Comparison of ENCODE assay signal across 8 cellular contexts in the genomic region with DNA sequence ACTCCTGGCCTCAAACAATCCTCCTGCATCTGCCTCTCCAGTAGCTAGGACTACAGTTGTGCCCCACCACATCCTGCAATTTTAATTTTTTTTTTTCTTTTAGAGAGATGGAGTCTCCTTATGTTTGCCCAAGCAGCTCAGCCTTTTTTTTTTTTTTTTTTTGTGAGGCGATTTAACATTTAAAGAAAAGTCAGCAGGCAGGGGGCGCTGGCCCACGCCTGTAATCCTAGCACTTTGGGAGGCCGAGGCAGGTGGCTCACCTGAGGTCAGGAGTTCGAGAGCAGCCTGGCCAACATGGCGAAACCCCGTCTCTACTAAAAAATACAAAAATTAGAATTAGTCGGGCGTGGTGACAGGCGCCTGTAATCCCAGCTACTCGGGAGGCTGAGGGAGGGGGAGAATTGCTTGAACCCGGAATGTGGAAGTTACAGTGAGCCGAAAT. TPM values are rescaled to one million over a fixed set of nuclear protein-coding genes. Genes with fewer than 3 reads are reported as not detected.
DNase-seq lines count a peak whose midpoint lies in the region; ATAC-seq, FAIRE-seq and TF ChIP-seq lines count a peak whose summit lies in the region.
"Not testable (repeated sequence)": the region's sequence is repeated elsewhere in the genome, so short reads cannot be mapped to it uniquely, and the experiment has no call there.

No MANE protein-coding gene starts in this region.

- H3K9me1 ChIP-seq in K562 (ENCODE audit: control insufficient read depth, insufficient read depth, low read length): not testable (repeated sequence)

- not testable (repeated sequence) for H3K9me2 ChIP-seq in DOHH2 (replicated peaks; ENCODE audit: control insufficient read depth, low read length); Karpas-422 (replicated peaks; ENCODE audit: insufficient read depth, low read length)

- peak overlapping the region; percentile 86 for H3K4me2 ChIP-seq in DOHH2 (ENCODE audit: low read length)
- H3K4me2 ChIP-seq in Karpas-422 (ENCODE audit: low read depth, low read length, poor library complexity, severe bottlenecking): peak overlapping the region; percentile 88
- H3K4me2 ChIP-seq in K562 (ENCODE audit: insufficient read depth, low read length): not testable (repeated sequence)

- WGBS in K562 (ENCODE audit: insufficient coverage, low coverage, missing lambda C conversion rate): 35% methylated on average over 11 of the region's 13 CpGs
- WGBS in ovary, 3 donors: 66 to 77% (median 67%) methylated on average over 13 of the region's 13 CpGs
- 47 to 66% methylated on average over 10 to 13 of the region's 13 CpGs for WGBS in transverse colon (ENCODE audit: low coverage in 1 of 2), 2 donors

- H3K27ac Mint-ChIP-seq in activated CD8-positive, alpha-beta T cell treated with anti-CD3 and anti-CD28 coated beads, Interleukin-2, amount 10 ng/mL, durations not matched to agents 7 days and 5 days: not testable (repeated sequence)

- in situ Hi-C loops in K562 (cut with MboI) (loop anchor here (10.0 kb wide), 1 partner anchor 511 kb away; no protein-coding TSS in a partner anchor), transverse colon (cut with MboI; ENCODE audit: low pct_ligation_motif_present in 1 of 4, low pct_unique_long_range_greater_than_20kb in 1 of 4, low sequenced_read_pairs in 3 of 4) (loop anchor here in 3 of 4 donors (5.0 to 10.0 kb wide), 2 partner anchors 139 to 141 kb away; a partner anchor contains a TSS)

- peaks cover 32% of the 10 kb centered on the region for H3K4me1 Mint-ChIP-seq in activated CD8-positive, alpha-beta T cell treated with anti-CD3 and anti-CD28 coated beads, Interleukin-2, amount 10 ng/mL, durations not matched to agents 7 days and 5 days (ENCODE audit: low read depth)

- not testable (repeated sequence) for BruUV-seq in K562 (replicated peaks; lab: Mats Ljungman, UMichigan)

- intact Hi-C loops in K562 (cut with micrococcal nuclease) (loop anchor here (2.0 to 10.0 kb wide), 4 partner anchors 135 to 609 kb away; no protein-coding TSS in a partner anchor), ovary (cut with DNase I) (loop anchor here (2.0 to 10.0 kb wide), 2 partner anchors 131 to 137 kb away; a partner anchor contains a TSS), transverse colon (cut with DNase I; ENCODE audit: low total_unique reads) (loop anchor here (2.0 kb wide), 1 partner anchor 137 kb away; a partner anchor contains a TSS)

- H3K36me3 Mint-ChIP-seq in activated CD8-positive, alpha-beta T cell treated with anti-CD3 and anti-CD28 coated beads, Interleukin-2, amount 10 ng/mL, durations not matched to agents 7 days and 5 days (ENCODE audit: low read depth): not testable (repeated sequence)

- not testable (repeated sequence) for FAIRE-seq in K562 (lab: Jason Lieb, UNC)

- H3K27me3 ChIP-seq in DOHH2 (ENCODE audit: control insufficient read depth, low read length); Karpas-422 (ENCODE audit: low read length); RWPE2 (ENCODE audit: insufficient read depth, poor library complexity, severe bottlenecking); K562 (ENCODE audit: control insufficient read depth in 2 of 2, insufficient read depth in 2 of 2, low read length in 2 of 2); cardiac muscle cell; ovary; transverse colon: not testable (repeated sequence)

- not testable (repeated sequence) for H3K27me3 Mint-ChIP-seq in activated CD8-positive, alpha-beta T cell treated with anti-CD3 and anti-CD28 coated beads, Interleukin-2, amount 10 ng/mL, durations not matched to agents 7 days and 5 days (ENCODE audit: low read depth)

- TF ChIP-seq CTCF in DOHH2 (IDR thresholded peaks at IDR 0.05; ENCODE audit: low read depth, low read length, poor library complexity, severe bottlenecking) (peak; percentile 64), RWPE2 (IDR thresholded peaks at IDR 0.05; ENCODE audit: poor library complexity, severe bottlenecking) (peak; percentile 75), K562 (IDR thresholded peaks at IDR 0.05 in 2 of 3, conservative IDR thresholded peaks at IDR 0.05 in 1 of 3; ENCODE audit: insufficient read depth in 2 of 3, low read depth in 1 of 3, low read length in 3 of 3) (peak; percentile 39 to 62 (median 47)), cardiac muscle cell (IDR thresholded peaks at IDR 0.05; ENCODE audit: low read depth, low read length) (peak; percentile 44), transverse colon (IDR thresholded peaks at IDR 0.05) (peak; percentile 23 to 45 (median 38))
- TF ChIP-seq CTCF in ovary (IDR thresholded peaks at IDR 0.05): not testable (repeated sequence)

- H3K9me3 Mint-ChIP-seq in activated CD8-positive, alpha-beta T cell treated with anti-CD3 and anti-CD28 coated beads, Interleukin-2, amount 10 ng/mL, durations not matched to agents 7 days and 5 days (ENCODE audit: insufficient read depth): not testable (repeated sequence)

- not testable (repeated sequence) for H2AFZ ChIP-seq in Karpas-422 (ENCODE audit: low read length); K562 (ENCODE audit: low read depth, low read length)

- H3K9me3 ChIP-seq in DOHH2 (ENCODE audit: control insufficient read depth, insufficient read depth, low read length); Karpas-422 (ENCODE audit: low read length); RWPE2 (ENCODE audit: severe bottlenecking); K562 (replicated peaks; ENCODE audit: control insufficient read depth, insufficient read depth, low read depth, low read length); cardiac muscle cell (ENCODE audit: low read depth); ovary; transverse colon: not testable (repeated sequence)

- peaks cover 37% of the 10 kb centered on the region for H3K79me2 ChIP-seq in DOHH2 (ENCODE audit: control insufficient read depth, low read length)
- peaks cover 35% of the 10 kb centered on the region for H3K79me2 ChIP-seq in Karpas-422 (ENCODE audit: low read length)
- H3K79me2 ChIP-seq in K562 (ENCODE audit: control insufficient read depth, insufficient read depth, low read length): not testable (repeated sequence)

- H3K27ac ChIP-seq in DOHH2 (ENCODE audit: low read depth, low read length) (peak overlapping the region; percentile 92), Karpas-422 (ENCODE audit: low read length) (0 out of 2 replicates have a peak overlapping the region, but pooled peaks have one; percentile 94), transverse colon (peak overlapping the region in 3 of 4 donors; percentile 8 to 61 (median 52))
- H3K27ac ChIP-seq in RWPE2 (ENCODE audit: poor library complexity, severe bottlenecking); K562 (ENCODE audit: extremely low read depth, low read depth, low read length); cardiac muscle cell; ovary: not testable (repeated sequence)

- H3K4me3 Mint-ChIP-seq in activated CD8-positive, alpha-beta T cell treated with anti-CD3 and anti-CD28 coated beads, Interleukin-2, amount 10 ng/mL, durations not matched to agents 7 days and 5 days: peak overlapping the region; percentile 59

- peaks cover 25% of the 10 kb centered on the region for H3F3A ChIP-seq in DOHH2 (ENCODE audit: control insufficient read depth, insufficient read depth)

- DNase-seq in Karpas-422 (peak; percentile 88), RWPE2 (ENCODE audit: low spot score) (peak; percentile 42), K562 (ENCODE audit: extremely low read depth in 1 of 4, low spot score in 3 of 4) (peak in 1 of 4 experiments; percentile 74), cardiac muscle cell (ENCODE audit: low read depth in 1 of 2, low spot score in 1 of 2) (peak; percentile 44), ovary (peak in 3 of 5 donors; percentile 30 to 49 (median 32)), transverse colon (peak; percentile 43)
- DNase-seq in activated CD8-positive, alpha-beta T cell treated with anti-CD3 and anti-CD28 coated beads, Interleukin-2, amount 10 ng/mL, durations not matched to agents 7 days and 5 days: peak; percentile 68

- POLR2A ChIA-PET in activated CD8-positive, alpha-beta T cell treated with anti-CD3 and anti-CD28 coated beads, Interleukin-2, amount 10 ng/mL, durations not matched to agents 7 days and 5 days (lab: Charles Lee): interaction anchor here (1.7 to 3.7 kb wide), 3 partner anchors 23 to 164 kb away, joined by 19 to 54 read pairs (median 41); a partner anchor contains a TSS
- POLR2A ChIA-PET in K562 (lab: Yijun Ruan, JAX): interaction anchor here (1.1 to 2.0 kb wide), 2 partner anchors 113 to 137 kb away, joined by 3 to 9 read pairs; a partner anchor contains a TSS

- not testable (repeated sequence) for TF ChIP-seq EP300 in K562 (IDR thresholded peaks at IDR 0.05; ENCODE audit: low read length); ovary (IDR thresholded peaks at IDR 0.05); transverse colon (IDR thresholded peaks at IDR 0.05; ENCODE audit: low read depth)

- H3K4me3 ChIP-seq in DOHH2 (ENCODE audit: low read length); Karpas-422 (ENCODE audit: low read length); RWPE2 (ENCODE audit: severe bottlenecking); K562; cardiac muscle cell; ovary; transverse colon: not testable (repeated sequence)

- H3K36me3 ChIP-seq in DOHH2 (ENCODE audit: control insufficient read depth, low read length) (peaks cover 33% of the 10 kb centered on the region), Karpas-422 (ENCODE audit: insufficient read depth, low read length) (peaks cover 12% of the 10 kb centered on the region)
- not testable (repeated sequence) for H3K36me3 ChIP-seq in RWPE2 (ENCODE audit: low read depth); K562 (ENCODE audit: control insufficient read depth, insufficient read depth, low read length); cardiac muscle cell; ovary; transverse colon

- not testable (repeated sequence) for TF ChIP-seq POLR2A in K562 (conservative IDR thresholded peaks at IDR 0.05); ovary (IDR thresholded peaks at IDR 0.05); transverse colon (IDR thresholded peaks at IDR 0.05)

- not testable (repeated sequence) for ATAC-seq in RWPE2 (ENCODE audit: low read depth); activated CD8-positive, alpha-beta T cell treated with anti-CD3 and anti-CD28 coated beads, Interleukin-2, amount 10 ng/mL, durations not matched to agents 7 days and 5 days; K562

- not testable (repeated sequence) for H4K20me1 ChIP-seq in DOHH2 (ENCODE audit: control insufficient read depth, insufficient read depth, low read depth, low read length); Karpas-422 (ENCODE audit: insufficient read depth, low read depth, low read length); K562 (replicated peaks; ENCODE audit: control insufficient read depth, insufficient read depth, low read length)

- H3K4me1 ChIP-seq in DOHH2 (ENCODE audit: control insufficient read depth, low read length): peaks cover 55% of the 10 kb centered on the region
- H3K4me1 ChIP-seq in Karpas-422 (ENCODE audit: low read length): peaks cover 55% of the 10 kb centered on the region
- peaks cover 17% of the 10 kb centered on the region for H3K4me1 ChIP-seq in RWPE2 (ENCODE audit: insufficient read depth, poor library complexity, severe bottlenecking)
- peaks cover 16 to 27% of the 10 kb centered on the region in 2 experiments for H3K4me1 ChIP-seq in K562 (replicated peaks in 1 of 2; ENCODE audit: control insufficient read depth in 2 of 2, insufficient read depth in 2 of 2, low read length in 2 of 2)
- H3K4me1 ChIP-seq in cardiac muscle cell (ENCODE audit: low read depth): peaks cover 11% of the 10 kb centered on the region
- H3K4me1 ChIP-seq in ovary (ENCODE audit: insufficient read depth): not testable (repeated sequence)
- H3K4me1 ChIP-seq in transverse colon: peaks cover 16 to 37% (median 27%) of the 10 kb centered on the region in 4 donors

- CTCF ChIA-PET in activated CD8-positive, alpha-beta T cell treated with anti-CD3 and anti-CD28 coated beads, Interleukin-2, amount 10 ng/mL, durations not matched to agents 7 days and 5 days (lab: Charles Lee): interaction anchor here (1.0 to 15.0 kb wide), 27 partner anchors 9 to 197 kb away, joined by 3 to 407 read pairs (median 18); a partner anchor contains a TSS
- CTCF ChIA-PET in K562 (lab: Yijun Ruan, JAX; ENCODE audit: low intra/inter-chr PET ratio): interaction anchor here (0.6 to 3.2 kb wide), 5 partner anchors 18 to 1290 kb away, joined by 3 to 28 read pairs (median 9); no protein-coding TSS in a partner anchor

- not testable (repeated sequence) for H3K9ac ChIP-seq in Karpas-422 (ENCODE audit: low read length); K562 (ENCODE audit: insufficient read depth in 1 of 2, low read depth in 2 of 2, low read length in 2 of 2)

- TF ChIP-seq RAD21 in K562 (CRISPR knock-in tag; conservative IDR thresholded peaks at IDR 0.05 in 1 of 2, IDR thresholded peaks at IDR 0.05 in 1 of 2): 0 out of 4 replicates have a peak, but pooled peaks of 1 of the 2 experiments have one; percentile 10

RNA-seq across cellular contexts. Expression of a gene that starts 1.3 kb away (rescaled TPM):
- 191 and 231 TPM in 2 replicates for total RNA-seq in Karpas-422 (2014; rRNA removed; shearing (Covaris generic); ENCODE audit: low replicate concordance)
- total RNA-seq in activated CD8-positive, alpha-beta T cell treated with anti-CD3 and anti-CD28 coated beads, Interleukin-2, amount 10 ng/mL, durations not matched to agents 7 days and 5 days: 10 to 100 TPM; 29.3 to 32.6 TPM
- 2.3 and 2.5 TPM in 2 replicates for total RNA-seq in K562 (2011; cell fraction: chromatin; rRNA removed; ENCODE audit: low replicate concordance)
- total RNA-seq in K562 (2011; cell fraction: nucleolus; rRNA removed): 0.26 and 1.0 TPM in 2 replicates
- 1.8 and 2.7 TPM in 2 replicates for total RNA-seq in K562 (2011; cell fraction: nucleoplasm; rRNA removed)
- total RNA-seq in K562 (2014; rRNA removed): 2.3 and 2.9 TPM in 2 replicates
- 0.47 and 0.64 TPM in 2 replicates for total RNA-seq in K562 (2014; rRNA removed; fragmentation: Illumina TruSeq; extraction: Trizol)
- 0.34 and 0.36 TPM in 2 replicates for total RNA-seq in K562 (2015; rRNA removed; fragmentation: Illumina TruSeq; extraction: Trizol)
- 1.5 and 2.0 TPM in 2 replicates for total RNA-seq in K562 (2021)
- 0.65 and 1.1 TPM in 2 replicates for polyA plus RNA-seq in K562 (2011; rRNA removed)
- polyA plus RNA-seq in K562 (2011; cell fraction: cytosol; rRNA removed): 1.2 and 2.1 TPM in 2 replicates
- polyA plus RNA-seq in K562 (2011; cell fraction: nucleus; rRNA removed): 0.27 and 0.70 TPM in 2 replicates
- polyA plus RNA-seq in K562 (2012): 0.87 and 1.4 TPM in 2 replicates
- polyA plus RNA-seq in K562 (2014; fragmentation: Illumina TruSeq; extraction: Trizol): 0.25 and 1.5 TPM in 2 replicates
- polyA plus RNA-seq in K562 (2014; fragmentation: Nextera tagmentation; extraction: Ambion mirVana): under 1 TPM; 0.15 to 0.20 TPM
- 0.40 and 2.1 TPM in 2 replicates for polyA plus RNA-seq in K562 (2014; rRNA removed)
- 0.06 and 0.63 TPM in 2 replicates for polyA minus RNA-seq in K562 (2011; rRNA and poly(A)+ RNA removed)
- not detected in 2 replicates for polyA minus RNA-seq in K562 (2011; cell fraction: cytosol; rRNA and poly(A)+ RNA removed)
- polyA minus RNA-seq in K562 (2011; cell fraction: nucleus; rRNA and poly(A)+ RNA removed): 0.22 and 1.2 TPM in 2 replicates
- total RNA-seq in cardiac muscle cell: 16.1 and 23.6 TPM in 2 replicates
- 26.1 and 31.8 TPM in 2 replicates for polyA plus RNA-seq in cardiac muscle cell
- 1 to 10 TPM; 2.0 to 9.1 (median 3.3) TPM for total RNA-seq in ovary
- polyA plus RNA-seq in ovary: 1 to 10 TPM; 2.6 to 2.7 TPM
- total RNA-seq in transverse colon: 10 to 100 TPM in 1 of 4 donors, 1 to 10 TPM in 2, not detected in 1; 3.3 to 16.5 (median 4.0) TPM
